ENCODE assay signal across 30 cellular contexts in the genomic region with DNA sequence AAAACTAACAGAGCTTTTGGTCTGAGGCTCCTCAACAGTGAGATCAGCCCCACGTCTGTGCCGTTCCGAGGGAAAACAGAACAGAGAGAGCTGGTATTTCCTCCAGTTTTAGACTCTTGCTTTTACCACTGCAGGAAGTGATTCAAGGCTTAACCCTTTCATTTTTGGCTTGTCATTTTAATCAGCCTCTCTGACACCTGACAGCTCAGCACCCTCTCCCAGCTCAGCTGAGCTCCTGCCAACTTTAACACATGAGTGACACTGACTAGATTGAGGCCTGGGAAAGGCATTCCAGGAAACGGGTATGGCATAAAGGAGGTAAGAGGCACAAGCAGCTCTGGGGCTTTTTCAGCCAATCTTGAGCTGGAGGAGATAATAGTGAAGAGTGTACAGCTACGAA.
DNase-seq lines count a peak whose midpoint lies in the region; ATAC-seq, FAIRE-seq and TF ChIP-seq lines count a peak whose summit lies in the region.
"Had no signal": no experiment of that assay in that cellular context is flagged by ENCODE, and none has a peak within 500 bp of the region (broad histone marks: within the 10 kb centered on the region; RNA-seq: fewer than 3 reads in every experiment).

No MANE protein-coding gene starts in this region.

- FAIRE-seq in astrocyte (lab: Jason Lieb, UNC): no peak
- FAIRE-seq: frontal cortex, H1, HepG2, kidney had no signal

- no peak for TF ChIP-seq CTCF in astrocyte (IDR thresholded peaks at IDR 0.05; ENCODE audit: insufficient read depth, low read depth, low read length)
- no peak for TF ChIP-seq CTCF in CD4-positive, alpha-beta T cell (IDR thresholded peaks at IDR 0.05)

- peaks cover 14% of the 10 kb centered on the region for H3K4me1 Mint-ChIP-seq in astrocyte (ENCODE audit: low read depth, unreplicated experiment)
- H3K4me1 Mint-ChIP-seq in CD4-positive, alpha-beta T cell (ENCODE audit: low read depth): no peaks in the 10 kb centered on the region
- H3K4me1 Mint-ChIP-seq: activated naive CD8-positive, alpha-beta T cell treated with anti-CD3 and anti-CD28 coated beads, Interleukin-2, amount 50 U/mL, for 24 hours; CD14-positive monocyte; central memory CD8-positive, alpha-beta T cell; natural killer cell; stimulated activated memory B cell treated with anti-CD40 and anti-IgM and Interleukin-4, amounts not matched to agents 10 μg/mL and 1 μg/mL and 100 μg/mL, for 72 hours had no signal

- H2AFZ ChIP-seq in astrocyte (ENCODE audit: low read depth, low read length): no peak overlapping the region

- H3K79me2 ChIP-seq in astrocyte (ENCODE audit: insufficient read depth, low read length): no peaks in the 10 kb centered on the region

- no peaks in the 10 kb centered on the region for H3K36me3 ChIP-seq in BLaER1 treated with 17β-estradiol and CSF1 and Interleukin-3, amounts not matched to agents 10 nM and 100 nM
- H3K36me3 ChIP-seq in astrocyte (ENCODE audit: insufficient read depth, low read length): no peaks in the 10 kb centered on the region
- H3K36me3 ChIP-seq: heart right ventricle, lower lobe of right lung, prostate gland, transverse colon had no signal

- H3K4me1 ChIP-seq in BLaER1 treated with 17β-estradiol and CSF1 and Interleukin-3, amounts not matched to agents 10 nM and 100 nM: peaks cover 10 to 15% (median 12%) of the 10 kb centered on the region in 10 experiments; a peak in 18 of 20 replicates
- H3K4me1 ChIP-seq in astrocyte (ENCODE audit: insufficient read depth, low read length): no peaks in the 10 kb centered on the region
- H3K4me1 ChIP-seq: lower lobe of right lung, prostate gland, transverse colon had no signal

- POLR2A ChIA-PET in CD4-positive, alpha-beta T cell (lab: Charles Lee): no interaction called here

- peak overlapping the region; percentile 22 to 70 (median 48) for H3K4me2 ChIP-seq in BLaER1 treated with 17β-estradiol and CSF1 and Interleukin-3, amounts not matched to agents 10 nM and 100 nM
- no peak overlapping the region for H3K4me2 ChIP-seq in astrocyte (ENCODE audit: low read length)

- H3K36me3 Mint-ChIP-seq in astrocyte (ENCODE audit: low read depth, unreplicated experiment): no peaks in the 10 kb centered on the region
- no peaks in the 10 kb centered on the region for H3K36me3 Mint-ChIP-seq in CD4-positive, alpha-beta T cell (ENCODE audit: low read depth)
- H3K36me3 Mint-ChIP-seq: CD14-positive monocyte; natural killer cell; stimulated activated memory B cell treated with anti-CD40 and anti-IgM and Interleukin-4, amounts not matched to agents 10 μg/mL and 1 μg/mL and 100 μg/mL, for 72 hours had no signal

- peak overlapping the region in 6 of 11 experiments; percentile 4 to 40 (median 31); a peak in 7 of 22 replicates for H3K27ac ChIP-seq in BLaER1 treated with 17β-estradiol and CSF1 and Interleukin-3, amounts not matched to agents 10 nM and 100 nM
- H3K27ac ChIP-seq in astrocyte (ENCODE audit: low read depth, low read length): no peak overlapping the region
- no peak overlapping the region for H3K27ac ChIP-seq in CD4-positive, alpha-beta T cell (ENCODE audit: low read depth, low read length)
- H3K27ac ChIP-seq: heart right ventricle, lower lobe of right lung, prostate gland, transverse colon had no signal

- ATAC-seq in CD4-positive, alpha-beta T cell (ENCODE audit: poor library complexity): no peak
- ATAC-seq: activated naive CD8-positive, alpha-beta T cell treated with anti-CD3 and anti-CD28 coated beads, Interleukin-2, amount 50 U/mL, for 24 hours; activated T-cell treated with anti-CD3 and anti-CD28 coated beads, Interleukin-2, amount 50 U/mL, for 4 hours; HepG2; lower lobe of right lung; mucosa of descending colon; natural killer cell; Panc1; stimulated activated memory B cell treated with anti-CD40 and anti-IgM and Interleukin-4, amounts not matched to agents 10 μg/mL and 1 μg/mL and 100 μg/mL, for 72 hours had no signal

- H3K9me3 Mint-ChIP-seq in astrocyte (ENCODE audit: unreplicated experiment): peaks cover 6% of the 10 kb centered on the region
- H3K9me3 Mint-ChIP-seq in CD4-positive, alpha-beta T cell: peaks cover 3% of the 10 kb centered on the region
- H3K9me3 Mint-ChIP-seq: activated naive CD8-positive, alpha-beta T cell treated with anti-CD3 and anti-CD28 coated beads, Interleukin-2, amount 50 U/mL, for 24 hours; activated T-cell treated with anti-CD3 and anti-CD28 coated beads, Interleukin-2, amount 50 U/mL, for 4 hours; central memory CD8-positive, alpha-beta T cell; natural killer cell; stimulated activated memory B cell treated with anti-CD40 and anti-IgM and Interleukin-4, amounts not matched to agents 10 μg/mL and 1 μg/mL and 100 μg/mL, for 72 hours had no signal

- no peaks in the 10 kb centered on the region for H3K27me3 ChIP-seq in BLaER1 treated with 17β-estradiol and CSF1 and Interleukin-3, amounts not matched to agents 10 nM and 100 nM
- H3K27me3 ChIP-seq in astrocyte (ENCODE audit: insufficient read depth, low read length): no peaks in the 10 kb centered on the region
- H3K27me3 ChIP-seq in CD4-positive, alpha-beta T cell (ENCODE audit: control insufficient read depth, insufficient read depth, low read length): no peaks in the 10 kb centered on the region
- H3K27me3 ChIP-seq: heart right ventricle, transverse colon had no signal

- DNase-seq in EH (ENCODE audit: low read depth) (peak; percentile 21), astrocyte (ENCODE audit: low read depth) (no peak), kidney tubule cell (ENCODE audit: low spot score) (peak; percentile 58), NCI-H446 treated with DMSO at 0.1 percent for 48 hours (lab: John Stamatoyannopoulos, UW) (no peak), NCI-H226 (no peak)
- DNase-seq in CD4-positive, alpha-beta T cell: no peak
- DNase-seq: activated CD4-positive, alpha-beta T cell treated with anti-CD3 and anti-CD28 coated beads, Interleukin-2, amount 50 U/mL, for 1 hour; activated gamma-delta T cell; activated naive CD8-positive, alpha-beta T cell treated with anti-CD3 and anti-CD28 coated beads, Interleukin-2, amount 50 U/mL, for 24 hours; activated T-cell treated with anti-CD3 and anti-CD28 coated beads, Interleukin-2, amount 50 U/mL, for 4 hours; heart right ventricle; Karpas-422; kidney; lower lobe of right lung; mucosa of descending colon; natural killer cell; NCI-H146; NCI-H774; occipital lobe; T-helper 9 cell; transverse colon had no signal

- peak overlapping the region; percentile 22 for H3K27ac Mint-ChIP-seq in astrocyte (ENCODE audit: unreplicated experiment)
- no peak overlapping the region for H3K27ac Mint-ChIP-seq in CD4-positive, alpha-beta T cell
- H3K27ac Mint-ChIP-seq: activated naive CD8-positive, alpha-beta T cell treated with anti-CD3 and anti-CD28 coated beads, Interleukin-2, amount 50 U/mL, for 24 hours; natural killer cell; stimulated activated memory B cell treated with anti-CD40 and anti-IgM and Interleukin-4, amounts not matched to agents 10 μg/mL and 1 μg/mL and 100 μg/mL, for 72 hours had no signal

- peaks cover 21% of the 10 kb centered on the region for H3K27me3 Mint-ChIP-seq in astrocyte (ENCODE audit: low read depth, unreplicated experiment)
- H3K27me3 Mint-ChIP-seq in CD4-positive, alpha-beta T cell: peaks cover 13% of the 10 kb centered on the region
- H3K27me3 Mint-ChIP-seq: activated naive CD8-positive, alpha-beta T cell treated with anti-CD3 and anti-CD28 coated beads, Interleukin-2, amount 50 U/mL, for 24 hours had no signal

- H3K9ac ChIP-seq in BLaER1 treated with 17β-estradiol and CSF1 and Interleukin-3, amounts not matched to agents 10 nM and 100 nM: peak overlapping the region in 1 of 11 experiments; percentile 6; a peak in 1 of 22 replicates
- no peak overlapping the region for H3K9ac ChIP-seq in astrocyte (ENCODE audit: low read length)

- no peak overlapping the region for H3K4me3 Mint-ChIP-seq in astrocyte (ENCODE audit: unreplicated experiment)
- no peak overlapping the region for H3K4me3 Mint-ChIP-seq in CD4-positive, alpha-beta T cell
- H3K4me3 Mint-ChIP-seq: activated naive CD8-positive, alpha-beta T cell treated with anti-CD3 and anti-CD28 coated beads, Interleukin-2, amount 50 U/mL, for 24 hours; activated T-cell treated with anti-CD3 and anti-CD28 coated beads, Interleukin-2, amount 50 U/mL, for 4 hours; CD14-positive monocyte; central memory CD8-positive, alpha-beta T cell; natural killer cell; stimulated activated memory B cell treated with anti-CD40 and anti-IgM and Interleukin-4, amounts not matched to agents 10 μg/mL and 1 μg/mL and 100 μg/mL, for 72 hours had no signal

- no peak overlapping the region for H3K4me3 ChIP-seq in BLaER1 treated with 17β-estradiol and CSF1 and Interleukin-3, amounts not matched to agents 10 nM and 100 nM
- no peak overlapping the region for H3K4me3 ChIP-seq in astrocyte (ENCODE audit: insufficient read depth, low read depth, low read length)
- H3K4me3 ChIP-seq: heart right ventricle, lower lobe of right lung, mucosa of descending colon, prostate gland, transverse colon had no signal

- CTCF ChIA-PET in CD4-positive, alpha-beta T cell (lab: Charles Lee): no interaction called here

- intact Hi-C loops in CD4-positive, alpha-beta T cell (cut with DNase I, micrococcal nuclease): no loop called here

- no peaks in the 10 kb centered on the region for H3K9me3 ChIP-seq in BLaER1 treated with 17β-estradiol and CSF1 and Interleukin-3, amounts not matched to agents 10 nM and 100 nM (replicated peaks in 1 of 11)
- no peaks in the 10 kb centered on the region for H3K9me3 ChIP-seq in astrocyte (ENCODE audit: insufficient read depth, low read depth, low read length)
- no peaks in the 10 kb centered on the region for H3K9me3 ChIP-seq in CD4-positive, alpha-beta T cell (ENCODE audit: control insufficient read depth, low read length)
- H3K9me3 ChIP-seq: lower lobe of right lung, mucosa of descending colon, prostate gland, transverse colon had no signal

- no peaks in the 10 kb centered on the region for H4K20me1 ChIP-seq in BLaER1 treated with 17β-estradiol and CSF1 and Interleukin-3, amounts not matched to agents 10 nM and 100 nM
- no peaks in the 10 kb centered on the region for H4K20me1 ChIP-seq in astrocyte (ENCODE audit: insufficient read depth, low read length)

Comparison
In these comparisons a context has a peak if more than half of its experiments do, and no peak if none do; other contexts are left out.
1. H3K27ac ChIP-seq: peak in BLaER1 treated with 17β-estradiol and CSF1 and Interleukin-3, amounts not matched to agents 10 nM and 100 nM (6 of 11); none in astrocyte (single experiment) and CD4-positive, alpha-beta T cell (single experiment).
2. DNase-seq: peak in EH (single experiment) and kidney tubule cell (single experiment); none in astrocyte (single experiment), CD4-positive, alpha-beta T cell (0 of 10), NCI-H446 treated with DMSO at 0.1 percent for 48 hours (single experiment) and NCI-H226 (single experiment).